In the genomic region with DNA sequence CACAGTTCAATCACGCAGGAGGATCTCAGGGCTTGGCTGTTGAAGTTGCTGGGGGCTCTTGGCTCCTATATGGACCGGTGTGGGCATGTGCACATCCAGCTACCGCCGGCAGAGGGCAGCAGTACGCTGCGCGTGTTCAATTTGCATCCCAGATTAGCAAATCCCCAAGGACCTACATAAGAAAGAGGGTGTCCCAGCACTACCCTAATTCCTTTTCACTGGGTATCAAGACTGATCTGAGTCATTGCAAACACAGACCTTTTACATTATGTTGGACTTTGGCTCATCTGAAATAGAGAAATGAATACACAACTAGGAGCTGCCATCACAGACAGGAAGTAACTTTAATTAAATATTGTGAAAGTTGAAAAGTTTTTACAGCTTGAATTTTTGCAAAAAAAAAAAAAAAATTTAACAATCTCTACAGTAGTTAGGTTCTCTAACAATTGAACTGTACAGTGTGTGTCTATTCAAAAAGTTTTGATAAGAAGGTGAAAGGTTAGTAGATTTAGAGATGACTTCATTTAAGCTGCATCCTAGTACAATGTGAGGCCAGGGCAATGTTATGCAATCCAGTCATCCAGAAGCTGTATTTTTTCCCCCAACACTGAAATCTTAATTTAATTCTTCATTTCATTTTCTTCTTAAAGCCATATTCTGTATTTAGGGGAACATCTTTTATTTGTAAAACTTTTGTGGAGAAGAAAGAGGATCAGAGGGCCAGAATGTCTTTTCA, we compare ENCODE assay signal across 8 cellular contexts.
DNase-seq lines count a peak whose midpoint lies in the region; ATAC-seq, FAIRE-seq and TF ChIP-seq lines count a peak whose summit lies in the region.

No MANE protein-coding gene starts in this region.

- H3K27me3 Mint-ChIP-seq in activated CD4-positive, alpha-beta T cell treated with anti-CD3 and anti-CD28 coated beads for 36 hours, result no peaks in the 10 kb centered on the region
- no peaks in the 10 kb centered on the region for H3K27me3 Mint-ChIP-seq in chondrocyte (ENCODE audit: low read depth)

- H3K4me3 ChIP-seq in AG09309 (ENCODE audit: control insufficient read depth, low read depth, low read length) (no peak overlapping the region), HepG2 (replicated peaks in 1 of 3; ENCODE audit: insufficient read depth in 1 of 3, low read depth in 2 of 3, low read length in 3 of 3) (no peak overlapping the region)

- peak; percentile 79 for ATAC-seq in GM18867 (IDR thresholded peaks at IDR 0.05; ENCODE audit: unreplicated experiment)
- peak; percentile 72 for ATAC-seq in HG03066 (IDR thresholded peaks at IDR 0.05; ENCODE audit: low read depth, unreplicated experiment)
- ATAC-seq in activated CD4-positive, alpha-beta T cell treated with anti-CD3 and anti-CD28 coated beads for 36 hours, result peak; percentile 74
- ATAC-seq in HepG2, result peak; percentile 89

- no peaks in the 10 kb centered on the region for H3K79me2 ChIP-seq in HepG2 (ENCODE audit: insufficient read depth, low read length)

- POLR2A ChIA-PET in activated CD4-positive, alpha-beta T cell treated with anti-CD3 and anti-CD28 coated beads for 36 hours (lab: Charles Lee), result no interaction called here
- POLR2A ChIA-PET in HepG2 (lab: Yijun Ruan, JAX), result no interaction called here

- TF ChIP-seq POLR2A in HepG2 (IDR thresholded peaks at IDR 0.05; ENCODE audit: insufficient read depth in 1 of 2, low read depth in 2 of 2, low read length in 2 of 2), result no peak

- H3K27me3 ChIP-seq in HepG2 (ENCODE audit: control insufficient read depth in 1 of 2, insufficient read depth in 2 of 2, low read length in 2 of 2), result peaks cover 0 to 4% of the 10 kb centered on the region in 2 experiments; a peak in 1 of 5 replicates

- peak; percentile 95 for TF ChIP-seq CTCF in AG09309 (IDR thresholded peaks at IDR 0.05; ENCODE audit: control insufficient read depth, insufficient read depth, low read depth, low read length, missing control alignments)
- peak; percentile 100 for TF ChIP-seq CTCF in chondrocyte (IDR thresholded peaks at IDR 0.05)
- TF ChIP-seq CTCF in HepG2 (CRISPR knock-in tag; IDR thresholded peaks at IDR 0.05), result peak; percentile 85

- H2AFZ ChIP-seq in HepG2 (ENCODE audit: low read length), result no peak overlapping the region

- in situ Hi-C loops in HepG2 (cut with HindIII; ENCODE audit: extremely low pct_ligation_motif_present, low pct_unique_long_range_greater_than_20kb), result loop anchor here (5.0 to 10.0 kb wide), 2 partner anchors 412 to 521 kb away; no protein-coding TSS in a partner anchor

- peaks cover 2% of the 10 kb centered on the region for H3K4me1 Mint-ChIP-seq in activated CD4-positive, alpha-beta T cell treated with anti-CD3 and anti-CD28 coated beads for 36 hours
- peaks cover 84% of the 10 kb centered on the region for H3K4me1 Mint-ChIP-seq in chondrocyte (ENCODE audit: low read depth)

- no peak overlapping the region for H3K27ac Mint-ChIP-seq in activated CD4-positive, alpha-beta T cell treated with anti-CD3 and anti-CD28 coated beads for 36 hours
- H3K27ac Mint-ChIP-seq in chondrocyte (ENCODE audit: unreplicated experiment), result peak overlapping the region; percentile 36

- TF ChIP-seq RAD21 in HepG2 (CRISPR knock-in tag; IDR thresholded peaks at IDR 0.05), result peak; percentile 74

- no peaks in the 10 kb centered on the region for H3K36me3 ChIP-seq in HepG2 (replicated peaks in 1 of 2; ENCODE audit: control insufficient read depth in 1 of 2, insufficient read depth in 2 of 2, low read length in 2 of 2)

- no peak overlapping the region for H3K9ac ChIP-seq in HepG2 (ENCODE audit: insufficient read depth, low read depth, low read length)

- TF ChIP-seq EP300 in HepG2 (IDR thresholded peaks at IDR 0.05; ENCODE audit: low read depth in 2 of 2, low read length in 2 of 2), result no peak
- no peak for TF ChIP-seq EP300 in HepG2 (CRISPR knock-in tag; IDR thresholded peaks at IDR 0.05; ENCODE audit: borderline replicate concordance)

- H4K20me1 ChIP-seq in HepG2 (ENCODE audit: insufficient read depth, low read length), result no peaks in the 10 kb centered on the region

- peak; percentile 90 for DNase-seq in AG09309 (ENCODE audit: low read depth)
- peak; percentile 58 for DNase-seq in NCI-H345 (lab: John Stamatoyannopoulos, UW)
- DNase-seq in activated CD4-positive, alpha-beta T cell treated with anti-CD3 and anti-CD28 coated beads for 36 hours, result peak; percentile 80
- no peak for DNase-seq in chondrocyte (ENCODE audit: low spot score)
- DNase-seq in HepG2 (ENCODE audit: low spot score), result peak; percentile 20
- DNase-seq in stimulated activated CD4-positive, alpha-beta T cell treated with anti-CD3 and anti-CD28 coated beads, TNF-alpha, amount 100 ng/mL, for 4 hours (ENCODE audit: low read depth in 3 of 3), result peak; percentile 34 to 51 (median 41)

- peak; percentile 34 for FAIRE-seq in HepG2 (lab: Jason Lieb, UNC)

- CTCF ChIA-PET in activated CD4-positive, alpha-beta T cell treated with anti-CD3 and anti-CD28 coated beads for 36 hours (lab: Charles Lee), result interaction anchor here (0.6 to 8.4 kb wide), 48 partner anchors 11 to 621 kb away, joined by 3 to 166 read pairs (median 4); no protein-coding TSS in a partner anchor
- CTCF ChIA-PET in HepG2 (lab: Yijun Ruan, JAX; ENCODE audit: low intra/inter-chr PET ratio, low total read pairs), result interaction anchor here (0.8 to 2.2 kb wide), 2 partner anchors 74 to 411 kb away, joined by 3 to 37 read pairs; no protein-coding TSS in a partner anchor

- 2% methylated on average over 7 of the region's 7 CpGs for WGBS in HepG2 (ENCODE audit: low lambda C conversion rate)

- intact Hi-C loops in activated CD4-positive, alpha-beta T cell treated with anti-CD3 and anti-CD28 coated beads for 36 hours (cut with DNase I, micrococcal nuclease), result loop anchor here (1.0 to 10.0 kb wide), 6 partner anchors 411 to 1292 kb away; no protein-coding TSS in a partner anchor
- intact Hi-C loops in HepG2 (cut with micrococcal nuclease; ENCODE audit: unreplicated experiment), result loop anchor here (1.0 to 2.0 kb wide), 4 partner anchors 75 to 520 kb away; no protein-coding TSS in a partner anchor

- no peaks in the 10 kb centered on the region for H3K9me3 Mint-ChIP-seq in activated CD4-positive, alpha-beta T cell treated with anti-CD3 and anti-CD28 coated beads for 36 hours (ENCODE audit: low read depth)
- no peaks in the 10 kb centered on the region for H3K9me3 Mint-ChIP-seq in chondrocyte (ENCODE audit: low read depth)

- no peaks in the 10 kb centered on the region for H3K4me1 ChIP-seq in HepG2 (ENCODE audit: insufficient read depth, low read length)

- no peak overlapping the region for H3K4me2 ChIP-seq in HepG2 (ENCODE audit: low read depth, low read length)

- no peak overlapping the region for H3K27ac ChIP-seq in HepG2 (ENCODE audit: extremely low read length, insufficient read depth, low read length)

- H3K9me3 ChIP-seq in HepG2 (ENCODE audit: low read length), result no peaks in the 10 kb centered on the region

- no peak overlapping the region for H3K4me3 Mint-ChIP-seq in activated CD4-positive, alpha-beta T cell treated with anti-CD3 and anti-CD28 coated beads for 36 hours
- no peak overlapping the region for H3K4me3 Mint-ChIP-seq in chondrocyte (ENCODE audit: unreplicated experiment)

- no peaks in the 10 kb centered on the region for H3K36me3 Mint-ChIP-seq in activated CD4-positive, alpha-beta T cell treated with anti-CD3 and anti-CD28 coated beads for 36 hours (ENCODE audit: low read depth)
- peaks cover 1% of the 10 kb centered on the region for H3K36me3 Mint-ChIP-seq in chondrocyte (ENCODE audit: low read depth)

- no TSS peak for BruUV-seq in HepG2 (replicated peaks; lab: Mats Ljungman, UMichigan)

TF ChIP-seq in HepG2, 621 proteins besides CTCF, POLR2A, EP300 and RAD21:
- TF ChIP-seq XRCC5 (optimal IDR thresholded peaks at IDR 0.05; ENCODE audit: low read length), result peak; percentile 48
- no peak for TF ChIP-seq NKX3-1 (CRISPR knock-in tag; IDR thresholded peaks at IDR 0.05)
- no peak for TF ChIP-seq ATF7 (IDR thresholded peaks at IDR 0.05)
- no peak for TF ChIP-seq ATF7 (CRISPR knock-in tag; IDR thresholded peaks at IDR 0.05)
- TF ChIP-seq ZNF274 (CRISPR knock-in tag; IDR thresholded peaks at IDR 0.05), result no peak
- no peak for TF ChIP-seq ZNF550 (CRISPR knock-in tag; IDR thresholded peaks at IDR 0.05; ENCODE audit: borderline replicate concordance)
- TF ChIP-seq ZMYM3 (CRISPR knock-in tag; IDR thresholded peaks at IDR 0.05), result no peak
- TF ChIP-seq RORA (CRISPR knock-in tag; IDR thresholded peaks at IDR 0.05), result no peak
- peak; percentile 20 for TF ChIP-seq TEAD3 (CRISPR knock-in tag; optimal IDR thresholded peaks at IDR 0.05; ENCODE audit: borderline replicate concordance)
- no peak for TF ChIP-seq ZFP1 (CRISPR knock-in tag; IDR thresholded peaks at IDR 0.05)
- peak; percentile 85 for TF ChIP-seq STAG1 (CRISPR knock-in tag; IDR thresholded peaks at IDR 0.05)
- no peak for TF ChIP-seq ZBTB7B (CRISPR knock-in tag; IDR thresholded peaks at IDR 0.05)
- peak; percentile 73 for TF ChIP-seq SMC3 (IDR thresholded peaks at IDR 0.05; ENCODE audit: low read length)
- TF ChIP-seq ARID3A (IDR thresholded peaks at IDR 0.05; ENCODE audit: low read depth, low read length), result 0 out of 2 replicates have a peak, but pooled peaks have one; percentile 19
- TF ChIP-seq FOSL2 (CRISPR knock-in tag; IDR thresholded peaks at IDR 0.05), result no peak
- TF ChIP-seq KDM2A (CRISPR knock-in tag; IDR thresholded peaks at IDR 0.05; ENCODE audit: borderline replicate concordance, low read depth), result peak; percentile 60; the same call in 1 of the 2 replicates
- no peak for TF ChIP-seq KLF11 (CRISPR knock-in tag; IDR thresholded peaks at IDR 0.05)
- TF ChIP-seq HOXA5 (CRISPR knock-in tag; IDR thresholded peaks at IDR 0.05), result 0 out of 2 replicates have a peak, but pooled peaks have one; percentile 24
- no peak for TF ChIP-seq SAP130 (CRISPR knock-in tag; IDR thresholded peaks at IDR 0.05; ENCODE audit: low read depth)
- TF ChIP-seq ZNF576 (CRISPR knock-in tag; IDR thresholded peaks at IDR 0.05), result no peak
TF ChIP-seq in HepG2: peak in this region for 7.
